ENCODE assay signal across 17 cellular contexts in the genomic region with DNA sequence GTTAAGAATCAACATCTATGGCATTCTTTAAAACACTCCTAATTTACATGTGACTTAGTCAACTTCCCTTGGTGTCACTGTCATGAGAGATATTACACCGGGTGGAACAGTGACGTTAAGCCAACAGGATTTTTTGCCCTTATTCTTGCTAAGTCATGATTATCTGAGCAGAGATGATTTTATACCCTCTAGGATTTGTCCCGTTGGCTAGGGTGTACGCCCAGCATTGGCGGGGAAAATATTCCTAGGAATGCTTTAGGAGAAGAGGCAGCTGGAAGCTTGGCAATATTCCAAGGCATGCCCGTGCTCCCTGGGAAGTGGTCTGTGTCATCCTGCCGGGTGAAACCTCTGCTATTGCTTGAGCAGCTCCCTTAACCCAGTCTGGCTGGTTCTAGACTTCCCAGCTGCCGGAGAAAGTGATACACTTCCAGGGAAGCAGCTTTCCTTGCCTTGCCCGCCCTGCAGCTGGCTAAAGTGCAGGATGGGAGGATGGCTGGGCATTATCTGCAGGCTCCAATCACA. TPM values are rescaled to one million over a fixed set of nuclear protein-coding genes. Genes with fewer than 3 reads are reported as not detected.
DNase-seq lines count a peak whose midpoint lies in the region; ATAC-seq and TF ChIP-seq lines count a peak whose summit lies in the region.
"Had no signal": no experiment of that assay in that cellular context is flagged by ENCODE, and none has a peak within 500 bp of the region (broad histone marks: within the 10 kb centered on the region; RNA-seq: fewer than 3 reads in every experiment).

No MANE protein-coding gene starts in this region.

- no peak overlapping the region for H2AK9ac ChIP-seq in IMR-90 (replicated peaks; ENCODE audit: low read depth, low read length, poor library complexity)

- peak overlapping the region; percentile 53 for H3K27ac ChIP-seq in A673 (ENCODE audit: low read depth, low read length, poor library complexity, severe bottlenecking)
- H3K27ac ChIP-seq in IMR-90 (ENCODE audit: insufficient read depth, low read length): no peak overlapping the region
- no peak overlapping the region for H3K27ac ChIP-seq in colonic mucosa
- H3K27ac ChIP-seq: BLaER1 had no signal

- H2BK5ac ChIP-seq in IMR-90 (ENCODE audit: low read depth, low read length, poor library complexity, severe bottlenecking): no peak overlapping the region

- TF ChIP-seq CTCF in A673 (conservative IDR thresholded peaks at IDR 0.05; ENCODE audit: low read depth, low read length) (no peak), IMR-90 (conservative IDR thresholded peaks at IDR 0.05; ENCODE audit: low read depth, low read length) (no peak), colonic mucosa (IDR thresholded peaks at IDR 0.05) (no peak)

- no peak overlapping the region for H4K8ac ChIP-seq in IMR-90 (ENCODE audit: low read depth in 2 of 2, low read length in 2 of 2)

- no peaks in the 10 kb centered on the region for H3K4me1 ChIP-seq in A673 (ENCODE audit: insufficient read depth, low read length, poor library complexity, severe bottlenecking)
- peaks cover 3% of the 10 kb centered on the region for H3K4me1 ChIP-seq in IMR-90 (ENCODE audit: control insufficient read depth, insufficient read depth, low read length)
- no peaks in the 10 kb centered on the region for H3K4me1 ChIP-seq in colonic mucosa

- H3K9me3 ChIP-seq in A673 (ENCODE audit: low read depth, low read length, poor library complexity, severe bottlenecking): no peaks in the 10 kb centered on the region
- no peaks in the 10 kb centered on the region for H3K9me3 ChIP-seq in IMR-90 (ENCODE audit: control insufficient read depth, insufficient read depth, low read length)
- H3K9me3 ChIP-seq in colonic mucosa: no peaks in the 10 kb centered on the region
- H3K9me3 ChIP-seq: BLaER1 had no signal

- H3K9ac ChIP-seq in IMR-90 (ENCODE audit: low read depth, low read length) (no peak overlapping the region), colonic mucosa (ENCODE audit: low read depth in 2 of 2, low read length in 2 of 2) (peak overlapping the region in 1 of 2 donors; percentile 35)
- H3K9ac ChIP-seq: BLaER1 had no signal

- H4K20me1 ChIP-seq in IMR-90 (ENCODE audit: insufficient read depth, low read length): peaks cover 30% of the 10 kb centered on the region; the same call in 1 of the 2 replicates

- H2AFZ ChIP-seq in IMR-90 (replicated peaks; ENCODE audit: low read length, poor library complexity): no peak overlapping the region

- peaks cover 100% of the 10 kb centered on the region for H3K36me3 Mint-ChIP-seq in activated T-helper 17 cell treated with anti-CD3 and anti-CD28 coated beads, Interleukin-2, amount 50 U/mL, for 72 hours (ENCODE audit: low read depth)
- H3K36me3 Mint-ChIP-seq in memory B cell: peaks cover 48% of the 10 kb centered on the region

- H3K4me2 ChIP-seq in IMR-90 (ENCODE audit: low read depth, low read length): no peak overlapping the region
- H3K4me2 ChIP-seq: BLaER1 had no signal

- H3K27ac Mint-ChIP-seq in activated T-helper 17 cell treated with anti-CD3 and anti-CD28 coated beads, Interleukin-2, amount 50 U/mL, for 72 hours: peak overlapping the region; percentile 66
- peak overlapping the region; percentile 64 for H3K27ac Mint-ChIP-seq in memory B cell

- no peak overlapping the region for H2AK5ac ChIP-seq in IMR-90 (ENCODE audit: low read depth, low read length)

- H4K91ac ChIP-seq in IMR-90 (ENCODE audit: insufficient read depth, low read depth, low read length): no peak overlapping the region

- TF ChIP-seq RAD21 in IMR-90 (IDR thresholded peaks at IDR 0.05; ENCODE audit: low read length): no peak

- H2BK120ac ChIP-seq in IMR-90 (ENCODE audit: low read depth, low read length): no peak overlapping the region

- no peak overlapping the region for H2BK20ac ChIP-seq in IMR-90 (ENCODE audit: low read depth, low read length)

- DNase-seq in A673 (ENCODE audit: low spot score): no peak
- peak; percentile 58 for DNase-seq in IMR-90
- no peak for DNase-seq in memory B cell (ENCODE audit: low spot score in 2 of 2)
- DNase-seq in colonic mucosa: no peak
- no peak for DNase-seq in cerebellar cortex (ENCODE audit: low spot score)
- DNase-seq in KG1 (lab: John Stamatoyannopoulos, UW): no peak
- DNase-seq: activated CD4-positive, alpha-beta T cell treated with anti-CD3 and anti-CD28 coated beads, Interleukin-2, amount 50 U/mL, for 4 hours; activated gamma-delta T cell; head of caudate nucleus; naive B cell; NCI-H524 treated with DMSO at 0.1 percent for 48 hours; T-helper 9 cell had no signal

- no peak overlapping the region for H4K5ac ChIP-seq in IMR-90 (ENCODE audit: low read depth, low read length)

- peaks cover 5 to 38% of the 10 kb centered on the region in 2 experiments for H3K79me1 ChIP-seq in IMR-90 (ENCODE audit: low read depth in 1 of 2, low read length in 2 of 2)

- ATAC-seq in IMR-90 (ENCODE audit: low read depth) (peak; percentile 67), memory B cell (ENCODE audit: low read depth) (no peak), HG03565 (IDR thresholded peaks at IDR 0.05; ENCODE audit: unreplicated experiment) (no peak)
- ATAC-seq in activated T-helper 17 cell treated with anti-CD3 and anti-CD28 coated beads, Interleukin-2, amount 50 U/mL, for 72 hours (replicated peaks): no peak

- in situ Hi-C loops in IMR-90 (cut with MboI; ENCODE audit: low sequenced_read_pairs): no loop called here

- H3K27me3 ChIP-seq in A673 (replicated peaks; ENCODE audit: insufficient read depth, low read depth, low read length, poor library complexity): no peaks in the 10 kb centered on the region
- no peaks in the 10 kb centered on the region for H3K27me3 ChIP-seq in IMR-90 (ENCODE audit: control insufficient read depth, insufficient read depth, low read length)
- no peaks in the 10 kb centered on the region for H3K27me3 ChIP-seq in colonic mucosa
- H3K27me3 ChIP-seq: BLaER1 had no signal

- WGBS in IMR-90 (ENCODE audit: extremely low coverage in 2 of 2, insufficient read length in 1 of 2), 2 experiments: 51% methylated on average over 4 of the region's 9 CpGs; no CpG with 5 or more reads in 1 of the 2 experiments

- H3K23ac ChIP-seq in IMR-90 (ENCODE audit: low read depth, low read length): no peak overlapping the region

- peaks cover 4% of the 10 kb centered on the region for H3K9me1 ChIP-seq in IMR-90 (ENCODE audit: insufficient read depth, low read length)

- POLR2A ChIA-PET in A673 (lab: Charles Lee; ENCODE audit: low non-redundant PET) (no interaction called here), IMR-90 (lab: Charles Lee; ENCODE audit: unreplicated experiment) (no interaction called here)

- intact Hi-C loops in A673 (cut with micrococcal nuclease; ENCODE audit: unreplicated experiment): no loop called here
- intact Hi-C loops in IMR-90 (cut with micrococcal nuclease): no loop called here
- intact Hi-C loops in colonic mucosa (cut with DNase I): no loop called here

- H3K4me1 Mint-ChIP-seq in activated T-helper 17 cell treated with anti-CD3 and anti-CD28 coated beads, Interleukin-2, amount 50 U/mL, for 72 hours: no peaks in the 10 kb centered on the region
- peaks cover 13% of the 10 kb centered on the region for H3K4me1 Mint-ChIP-seq in memory B cell

- H3K4ac ChIP-seq in IMR-90 (ENCODE audit: low read depth, low read length): no peak overlapping the region

- BruUV-seq in A673 (replicated peaks; lab: Mats Ljungman, UMichigan) (no TSS peak), IMR-90 (replicated peaks; lab: Mats Ljungman, UMichigan) (no TSS peak)

- no peak overlapping the region for H2BK15ac ChIP-seq in IMR-90 (ENCODE audit: low read depth, low read length)

- dilution Hi-C loops in IMR-90 (cut with HindIII; ENCODE audit: low sequenced_read_pairs, unreplicated experiment): no loop called here

- H3K18ac ChIP-seq in IMR-90 (ENCODE audit: low read depth, low read length): no peak overlapping the region

- TF ChIP-seq POLR2A in IMR-90 (IDR thresholded peaks at IDR 0.05; ENCODE audit: low read depth, low read length): no peak

- H3K4me3 Mint-ChIP-seq in activated T-helper 17 cell treated with anti-CD3 and anti-CD28 coated beads, Interleukin-2, amount 50 U/mL, for 72 hours: no peak overlapping the region
- H3K4me3 Mint-ChIP-seq in memory B cell: no peak overlapping the region
- H3K4me3 Mint-ChIP-seq: naive B cell, type B pancreatic cell had no signal

- no peak overlapping the region for H3K14ac ChIP-seq in IMR-90 (replicated peaks; ENCODE audit: low read depth, low read length)

- H3K4me3 ChIP-seq in A673 (ENCODE audit: low read depth, low read length, poor library complexity, severe bottlenecking): no peak overlapping the region
- H3K4me3 ChIP-seq in IMR-90 (ENCODE audit: insufficient read depth, low read depth, low read length): no peak overlapping the region
- H3K4me3 ChIP-seq in colonic mucosa: no peak overlapping the region
- H3K4me3 ChIP-seq: BLaER1 had no signal

- H3K36me3 ChIP-seq in A673 (ENCODE audit: insufficient read depth, low read length, poor library complexity, severe bottlenecking) (peaks cover 95% of the 10 kb centered on the region), IMR-90 (ENCODE audit: control insufficient read depth, insufficient read depth, low read length) (peaks cover 88% of the 10 kb centered on the region), colonic mucosa (peaks cover 60% of the 10 kb centered on the region)

- CTCF ChIA-PET in A673 (lab: Charles Lee): no interaction called here
- CTCF ChIA-PET in IMR-90 (lab: Yijun Ruan, JAX): interaction anchor here (0.6 kb wide), 1 partner anchor 219 kb away, joined by 3 read pairs; no protein-coding TSS in a partner anchor

- H3K9me3 Mint-ChIP-seq in activated T-helper 17 cell treated with anti-CD3 and anti-CD28 coated beads, Interleukin-2, amount 50 U/mL, for 72 hours: no peaks in the 10 kb centered on the region
- no peaks in the 10 kb centered on the region for H3K9me3 Mint-ChIP-seq in memory B cell
- H3K9me3 Mint-ChIP-seq: naive B cell, type B pancreatic cell had no signal

- H3K56ac ChIP-seq in IMR-90 (ENCODE audit: extremely low read depth, insufficient read depth, low read length): no peak overlapping the region

- H3K27me3 Mint-ChIP-seq in activated T-helper 17 cell treated with anti-CD3 and anti-CD28 coated beads, Interleukin-2, amount 50 U/mL, for 72 hours: no peaks in the 10 kb centered on the region
- no peaks in the 10 kb centered on the region for H3K27me3 Mint-ChIP-seq in memory B cell
- H3K27me3 Mint-ChIP-seq: naive B cell, type B pancreatic cell had no signal

RNA-seq across cellular contexts. Expression of a gene that starts 16.2 kb away (rescaled TPM):
- total RNA-seq in A673 (2021) (3.2 and 3.5 TPM in 2 replicates), IMR-90 (2012; rRNA removed) (under 0.01 TPM in 1 of 2 replicates, not detected in the other), colonic mucosa (under 1 TPM; 0.07 to 0.16 TPM)
- polyA plus RNA-seq in IMR-90 (2012; rRNA removed): 0.03 and 0.09 TPM in 2 replicates
- polyA plus RNA-seq in IMR-90 (2012; cell fraction: cytosol; rRNA removed): 0.05 TPM in 1 of 2 replicates, not detected in the other
- polyA plus RNA-seq in IMR-90 (2012; cell fraction: nucleus; rRNA removed; ENCODE audit: low replicate concordance): 0.03 and 0.11 TPM in 2 replicates
- total RNA-seq in activated T-helper 17 cell treated with anti-CD3 and anti-CD28 coated beads, Interleukin-2, amount 50 U/mL, for 72 hours: under 1 TPM in 1 of 2 donors, not detected in 1; 0.05 TPM
- total RNA-seq: bronchial epithelial cell had no signal

RNA-seq across cellular contexts. Expression of a gene that starts 24.2 kb away (rescaled TPM):
- total RNA-seq in A673 (2021): 165 and 171 TPM in 2 replicates
- 101 and 131 TPM in 2 replicates for total RNA-seq in IMR-90 (2012; rRNA removed)
- 70.9 and 72.2 TPM in 2 replicates for polyA plus RNA-seq in IMR-90 (2012; rRNA removed)
- polyA plus RNA-seq in IMR-90 (2012; cell fraction: cytosol; rRNA removed): 28.3 and 36.9 TPM in 2 replicates
- polyA plus RNA-seq in IMR-90 (2012; cell fraction: nucleus; rRNA removed; ENCODE audit: low replicate concordance): 83.2 and 150 TPM in 2 replicates
- 100 to 1,000 TPM; 185 to 213 TPM for total RNA-seq in activated T-helper 17 cell treated with anti-CD3 and anti-CD28 coated beads, Interleukin-2, amount 50 U/mL, for 72 hours
- total RNA-seq in colonic mucosa: 100 to 1,000 TPM; 115 to 125 TPM

RNA-seq across cellular contexts. Expression of a gene that starts 25.3 kb away (rescaled TPM):
- 84.5 and 104 TPM in 2 replicates for total RNA-seq in A673 (2021)
- total RNA-seq in IMR-90 (2012; rRNA removed): 24.7 and 25.3 TPM in 2 replicates
- polyA plus RNA-seq in IMR-90 (2012; rRNA removed): 20.6 and 21.3 TPM in 2 replicates
- polyA plus RNA-seq in IMR-90 (2012; cell fraction: cytosol; rRNA removed): 5.2 and 5.9 TPM in 2 replicates
- 17.5 and 18.6 TPM in 2 replicates for polyA plus RNA-seq in IMR-90 (2012; cell fraction: nucleus; rRNA removed; ENCODE audit: low replicate concordance)
- total RNA-seq in activated T-helper 17 cell treated with anti-CD3 and anti-CD28 coated beads, Interleukin-2, amount 50 U/mL, for 72 hours: 100 to 1,000 TPM in 1 of 2 donors, 10 to 100 TPM in 1; 91.6 to 118 TPM
- total RNA-seq in colonic mucosa: 10 to 100 TPM; 74.1 to 86.1 TPM
